In genomic region chr12:11731455-11731854, GRCh38 we compare ENCODE assay signal across 9 cellular contexts.
A peak's percentile ranks its signal among the peaks of the same experiment; 100 is the strongest.
DNase-seq lines count a peak whose midpoint lies in the region; ATAC-seq, FAIRE-seq and TF ChIP-seq lines count a peak whose summit lies in the region.
"Had no signal": no experiment of that assay in that cellular context is flagged by ENCODE, and none has a peak within 500 bp of the region (broad histone marks: within the 10 kb centered on the region; RNA-seq: fewer than 3 reads in every experiment).

No MANE protein-coding gene starts in this region.

- peak overlapping the region; percentile 58 for H3K27ac Mint-ChIP-seq in T-helper 2 cell treated with Interferon-gamma antibody and Interleukin-4, amounts not matched to agents 5 μg/mL and 100 μg/mL, for 36 hours

- peak overlapping the region; percentile 61 for H3K4me3 Mint-ChIP-seq in T-helper 2 cell treated with Interferon-gamma antibody and Interleukin-4, amounts not matched to agents 5 μg/mL and 100 μg/mL, for 36 hours

- H3K9me2 ChIP-seq in GM23248 (ENCODE audit: insufficient read depth) (no peaks in the 10 kb centered on the region), hepatocyte (replicated peaks; ENCODE audit: insufficient read depth) (no peaks in the 10 kb centered on the region)

- no peak overlapping the region for H2AK5ac ChIP-seq in mesendoderm (ENCODE audit: low read length)

- no peak overlapping the region for H3K56ac ChIP-seq in mesendoderm (ENCODE audit: low read length)

- no peak overlapping the region for H3K23ac ChIP-seq in mesendoderm (ENCODE audit: low read length)

- H3K79me2 ChIP-seq in GM23248 (ENCODE audit: insufficient read depth) (peaks cover 90% of the 10 kb centered on the region), hepatocyte (peaks cover 63% of the 10 kb centered on the region), mesendoderm (ENCODE audit: control insufficient read depth, insufficient read depth, low read length) (no peaks in the 10 kb centered on the region)

- H2BK15ac ChIP-seq in mesendoderm (replicated peaks; ENCODE audit: low read depth), result no peak overlapping the region

- H3K36me3 Mint-ChIP-seq in T-helper 2 cell treated with Interferon-gamma antibody and Interleukin-4, amounts not matched to agents 5 μg/mL and 100 μg/mL, for 36 hours (ENCODE audit: low read depth), result peaks cover 16% of the 10 kb centered on the region

- H3K18ac ChIP-seq in mesendoderm (ENCODE audit: low read length), result no peak overlapping the region

- in situ Hi-C loops in GM23248 (cut with MboI), result no loop called here

- peak overlapping the region in 1 of 2 experiments; percentile 48; a peak in 2 of 6 replicates for H3K27ac ChIP-seq in A549
- H3K27ac ChIP-seq in GM23248, result peak overlapping the region; percentile 25
- peak overlapping the region; percentile 76 for H3K27ac ChIP-seq in hepatocyte
- no peak overlapping the region for H3K27ac ChIP-seq in mesendoderm (ENCODE audit: low read depth, low read length)

- DNase-seq in A549 (ENCODE audit: low read depth in 1 of 2, low spot score in 1 of 2), result peak in 1 of 2 experiments; percentile 21
- peak; percentile 64 for DNase-seq in GM23248
- DNase-seq in T-helper 2 cell treated with Interferon-gamma antibody and Interleukin-4, amounts not matched to agents 5 μg/mL and 100 μg/mL, for 36 hours (ENCODE audit: low spot score), result no peak
- DNase-seq in hepatocyte (ENCODE audit: low spot score), result no peak
- no peak for DNase-seq in mucosa of gallbladder (ENCODE audit: low spot score)
- DNase-seq in NCI-H345 treated with DMSO at 0.1 percent for 48 hours (lab: John Stamatoyannopoulos, UW; ENCODE audit: unreplicated experiment), result no peak
- no peak for DNase-seq in mesendoderm
- DNase-seq: SIG-M5 had no signal

- H4K5ac ChIP-seq in mesendoderm (ENCODE audit: low read length), result no peak overlapping the region

- H3K36me3 ChIP-seq in GM23248 (ENCODE audit: low read depth) (no peaks in the 10 kb centered on the region), hepatocyte (replicated peaks; ENCODE audit: insufficient read depth, low read depth) (no peaks in the 10 kb centered on the region), mesendoderm (ENCODE audit: control insufficient read depth, insufficient read depth, low read length) (no peaks in the 10 kb centered on the region)

- POLR2A ChIA-PET in A549 (lab: Yijun Ruan, JAX), result no interaction called here

- no peak for TF ChIP-seq EP300 in A549 (IDR thresholded peaks at IDR 0.05)

- no peak for TF ChIP-seq CTCF in A549 (IDR thresholded peaks at IDR 0.05)
- no peak for TF ChIP-seq CTCF in hepatocyte (IDR thresholded peaks at IDR 0.05; ENCODE audit: poor library complexity)

- FAIRE-seq in A549 (lab: Jason Lieb, UNC), result no peak

- no peaks in the 10 kb centered on the region for H3K9me3 Mint-ChIP-seq in T-helper 2 cell treated with Interferon-gamma antibody and Interleukin-4, amounts not matched to agents 5 μg/mL and 100 μg/mL, for 36 hours

- H3K4ac ChIP-seq in mesendoderm (ENCODE audit: low read depth, low read length), result no peak overlapping the region

- H3K79me1 ChIP-seq in mesendoderm (ENCODE audit: low read length), result no peaks in the 10 kb centered on the region

- no peak for TF ChIP-seq RAD21 in A549 (conservative IDR thresholded peaks at IDR 0.05 in 1 of 2, IDR thresholded peaks at IDR 0.05 in 1 of 2)

- H3K9ac ChIP-seq in GM23248, result no peak overlapping the region
- H3K9ac ChIP-seq in mesendoderm (ENCODE audit: low read length), result no peak overlapping the region

- peaks cover 19% of the 10 kb centered on the region; the same call in 2 of the 3 replicates for H3K4me1 ChIP-seq in A549
- peaks cover 27% of the 10 kb centered on the region for H3K4me1 ChIP-seq in GM23248 (ENCODE audit: insufficient read depth)
- peaks cover 28% of the 10 kb centered on the region for H3K4me1 ChIP-seq in hepatocyte (ENCODE audit: insufficient read depth)
- H3K4me1 ChIP-seq in mesendoderm (ENCODE audit: control insufficient read depth, low read depth, low read length), result no peaks in the 10 kb centered on the region

- ATAC-seq in A549 (no peak), HG03571 (IDR thresholded peaks at IDR 0.05; ENCODE audit: unreplicated experiment) (no peak)

- no peak overlapping the region for H4K8ac ChIP-seq in mesendoderm (ENCODE audit: low read depth, low read length)

- H3K4me3 ChIP-seq in A549 (no peak overlapping the region), GM23248 (0 out of 2 replicates have a peak overlapping the region, but pooled peaks have one; percentile 18), hepatocyte (no peak overlapping the region), mesendoderm (ENCODE audit: low read length) (no peak overlapping the region)

- H3F3A ChIP-seq in GM23248 (ENCODE audit: insufficient read depth), result no peaks in the 10 kb centered on the region

- H3K27me3 ChIP-seq in GM23248 (replicated peaks; ENCODE audit: insufficient read depth) (no peaks in the 10 kb centered on the region), hepatocyte (no peaks in the 10 kb centered on the region), mesendoderm (ENCODE audit: insufficient read depth, low read length, poor library complexity) (no peaks in the 10 kb centered on the region)

- WGBS in A549 (ENCODE audit: missing lambda C conversion rate), result 26% methylated on average over 3 of the region's 3 CpGs
- 41% methylated on average over 3 of the region's 3 CpGs for WGBS in GM23248 (ENCODE audit: low coverage in 1 of 2, low lambda C conversion rate in 2 of 2, missing lambda C conversion rate in 2 of 2), 2 experiments
- WGBS in hepatocyte (ENCODE audit: low lambda C conversion rate, missing lambda C conversion rate), result 81% methylated on average over 3 of the region's 3 CpGs
- WGBS in mesendoderm (ENCODE audit: extremely low coverage, insufficient coverage, low lambda C conversion rate), result no CpG with 5 or more reads among the region's 3 CpGs

- H2BK5ac ChIP-seq in mesendoderm (ENCODE audit: low read length), result no peak overlapping the region

- H4K20me1 ChIP-seq in GM23248 (ENCODE audit: insufficient read depth), result no peaks in the 10 kb centered on the region
- peaks cover 3% of the 10 kb centered on the region for H4K20me1 ChIP-seq in hepatocyte (ENCODE audit: insufficient read depth, poor library complexity, severe bottlenecking)

- no peak for TF ChIP-seq POLR2A in A549 (IDR thresholded peaks at IDR 0.05; ENCODE audit: low read length)

- no peak overlapping the region for H2BK120ac ChIP-seq in mesendoderm (ENCODE audit: low read depth, low read length)

- CTCF ChIA-PET in A549 (lab: Yijun Ruan, JAX), result interaction anchor here (0.6 kb wide), 1 partner anchor 180 kb away, joined by 3 read pairs; no protein-coding TSS in a partner anchor

- H2AFZ ChIP-seq in GM23248, result no peak overlapping the region
- no peak overlapping the region for H2AFZ ChIP-seq in hepatocyte

- H3K4me2 ChIP-seq in A549 (peak overlapping the region; percentile 48), GM23248 (ENCODE audit: unreplicated experiment) (peak overlapping the region; percentile 40), hepatocyte (no peak overlapping the region), mesendoderm (ENCODE audit: low read length) (no peak overlapping the region)

- no peaks in the 10 kb centered on the region for H3K9me3 ChIP-seq in A549
- H3K9me3 ChIP-seq in GM23248 (ENCODE audit: low read depth), result no peaks in the 10 kb centered on the region
- no peaks in the 10 kb centered on the region for H3K9me3 ChIP-seq in hepatocyte (ENCODE audit: low read depth)

- H3K4me1 Mint-ChIP-seq in T-helper 2 cell treated with Interferon-gamma antibody and Interleukin-4, amounts not matched to agents 5 μg/mL and 100 μg/mL, for 36 hours (ENCODE audit: low read depth), result peaks cover 47% of the 10 kb centered on the region

- no peaks in the 10 kb centered on the region for H3K27me3 Mint-ChIP-seq in T-helper 2 cell treated with Interferon-gamma antibody and Interleukin-4, amounts not matched to agents 5 μg/mL and 100 μg/mL, for 36 hours (ENCODE audit: low read depth)

TF ChIP-seq in A549, 52 proteins besides CTCF, POLR2A, EP300 and RAD21:
- TF ChIP-seq HEYL (CRISPR knock-in tag; IDR thresholded peaks at IDR 0.05), result no peak
- TF ChIP-seq ZSCAN20 (CRISPR knock-in tag; IDR thresholded peaks at IDR 0.05), result no peak
- TF ChIP-seq NR3C1 (IDR thresholded peaks at IDR 0.05), result no peak
- no peak for TF ChIP-seq SREBF2 (IDR thresholded peaks at IDR 0.05)
- TF ChIP-seq EHMT2 (IDR thresholded peaks at IDR 0.05; ENCODE audit: low read depth), result no peak

Comparison
In these comparisons a context has a peak if more than half of its experiments do, and no peak if none do; other contexts are left out.
1. H3K4me2 ChIP-seq: peak in A549 (single experiment) and GM23248 (single experiment); none in hepatocyte (single experiment) and mesendoderm (single experiment).